Comparison of ENCODE assay signal across 20 cellular contexts in the genomic region with DNA sequence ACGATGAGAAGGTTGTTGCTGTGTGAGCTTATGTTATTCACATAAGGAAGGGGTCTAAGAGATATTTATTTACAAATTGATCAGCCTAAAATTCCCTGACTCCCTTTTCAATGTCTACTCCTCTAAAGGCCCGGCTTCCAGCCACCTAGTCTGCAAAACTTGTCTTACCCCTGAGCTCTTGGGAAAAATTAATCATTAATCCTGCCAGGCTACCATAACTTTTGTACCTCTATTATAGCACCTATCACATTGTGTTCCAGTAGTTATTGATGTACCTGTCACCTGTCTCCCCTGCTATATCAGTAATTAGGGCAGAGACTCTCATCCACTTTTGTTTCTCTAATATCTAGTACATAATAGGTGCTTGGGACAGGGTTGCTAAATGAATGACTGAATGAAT. TPM values are rescaled to one million over a fixed set of nuclear protein-coding genes. Genes with fewer than 3 reads are reported as not detected.
DNase-seq lines count a peak whose midpoint lies in the region; ATAC-seq, FAIRE-seq and TF ChIP-seq lines count a peak whose summit lies in the region.
"Had no signal": no experiment of that assay in that cellular context is flagged by ENCODE, and none has a peak within 500 bp of the region (broad histone marks: within the 10 kb centered on the region; RNA-seq: fewer than 3 reads in every experiment).

No MANE protein-coding gene starts in this region.

- 21 to 24% methylated on average over 2 of the region's 2 CpGs for WGBS in body of pancreas, 2 donors
- 20 to 23% methylated on average over 2 of the region's 2 CpGs for WGBS in pancreas, 2 donors

- H3K27ac Mint-ChIP-seq in natural killer cell treated with Interleukin-12 subunit alpha and Interleukin-12 subunit beta and Interleukin-15 and Interleukin-18, amount 100 ng/mL, for 72 hours: no peak overlapping the region
- H3K27ac Mint-ChIP-seq: B cell; CD4-positive, CD25-positive, alpha-beta regulatory T cell; CD8-positive, alpha-beta T cell; GM23338 had no signal

- peak; percentile 46 for DNase-seq in DMS53 (lab: John Stamatoyannopoulos, UW)
- no peak for DNase-seq in body of pancreas
- DNase-seq in pancreas: no peak
- DNase-seq in NCI-H1417 (lab: John Stamatoyannopoulos, UW): no peak
- DNase-seq in natural killer cell treated with Interleukin-12 subunit alpha and Interleukin-12 subunit beta and Interleukin-15 and Interleukin-18, amount 100 ng/mL, for 72 hours (ENCODE audit: low spot score): no peak
- DNase-seq: Caco-2; CD4-positive, CD25-positive, alpha-beta regulatory T cell; CD8-positive, alpha-beta T cell; DMS153; GF-D8; H9 had no signal

- FAIRE-seq in pancreas (lab: Jason Lieb, UNC): no peak
- FAIRE-seq: A204.1, GM12891, GM18507 had no signal

- no peaks in the 10 kb centered on the region for H3K9me3 Mint-ChIP-seq in natural killer cell treated with Interleukin-12 subunit alpha and Interleukin-12 subunit beta and Interleukin-15 and Interleukin-18, amount 100 ng/mL, for 72 hours
- H3K9me3 Mint-ChIP-seq: CD8-positive, alpha-beta T cell; GM23338; H9 had no signal

- H3K27ac ChIP-seq in body of pancreas (peak overlapping the region in 1 of 4 donors; percentile 0), pancreas (no peak overlapping the region)
- H3K27ac ChIP-seq: BLaER1, C4-2B had no signal

- peak; percentile 62 for ATAC-seq in body of pancreas
- ATAC-seq in pancreas: peak in 3 of 4 donors; percentile 38 to 67 (median 55)
- no peak for ATAC-seq in GM18517 (IDR thresholded peaks at IDR 0.05; ENCODE audit: unreplicated experiment)
- no peak for ATAC-seq in natural killer cell treated with Interleukin-12 subunit alpha and Interleukin-12 subunit beta and Interleukin-15 and Interleukin-18, amount 100 ng/mL, for 72 hours
- ATAC-seq: CD8-positive, alpha-beta T cell; GM23338; HCT116 had no signal

- H3K4me1 ChIP-seq in body of pancreas (peaks cover 20% of the 10 kb centered on the region), pancreas (peaks cover 0 to 7% (median 0%) of the 10 kb centered on the region in 3 donors)
- H3K4me1 ChIP-seq: BLaER1 had no signal

- H3K36me3 Mint-ChIP-seq in natural killer cell treated with Interleukin-12 subunit alpha and Interleukin-12 subunit beta and Interleukin-15 and Interleukin-18, amount 100 ng/mL, for 72 hours: no peaks in the 10 kb centered on the region
- H3K36me3 Mint-ChIP-seq: CD4-positive, CD25-positive, alpha-beta regulatory T cell; CD8-positive, alpha-beta T cell had no signal

- H3K4me1 Mint-ChIP-seq in natural killer cell treated with Interleukin-12 subunit alpha and Interleukin-12 subunit beta and Interleukin-15 and Interleukin-18, amount 100 ng/mL, for 72 hours (ENCODE audit: low read depth in 2 of 2): no peaks in the 10 kb centered on the region
- H3K4me1 Mint-ChIP-seq: B cell, GM23338, H9 had no signal

- no peaks in the 10 kb centered on the region for H3K27me3 Mint-ChIP-seq in natural killer cell treated with Interleukin-12 subunit alpha and Interleukin-12 subunit beta and Interleukin-15 and Interleukin-18, amount 100 ng/mL, for 72 hours
- H3K27me3 Mint-ChIP-seq: CD4-positive, CD25-positive, alpha-beta regulatory T cell had no signal

- no peaks in the 10 kb centered on the region for H3K27me3 ChIP-seq in body of pancreas
- H3K27me3 ChIP-seq in pancreas: no peaks in the 10 kb centered on the region
- H3K27me3 ChIP-seq: BLaER1 had no signal

- H3K36me3 ChIP-seq in body of pancreas (replicated peaks in 1 of 2; ENCODE audit: insufficient read depth in 1 of 2, low read depth in 2 of 2) (no peaks in the 10 kb centered on the region), pancreas (no peaks in the 10 kb centered on the region)
- H3K36me3 ChIP-seq: BLaER1 had no signal

- no peak for TF ChIP-seq POLR2A in body of pancreas (IDR thresholded peaks at IDR 0.05)

- TF ChIP-seq CTCF in body of pancreas (IDR thresholded peaks at IDR 0.05) (no peak), pancreas (IDR thresholded peaks at IDR 0.05) (no peak)

- no peaks in the 10 kb centered on the region for H3K9me3 ChIP-seq in body of pancreas
- no peaks in the 10 kb centered on the region for H3K9me3 ChIP-seq in pancreas
- H3K9me3 ChIP-seq: BLaER1, Caco-2 had no signal

- H3K4me3 ChIP-seq in body of pancreas (no peak overlapping the region), pancreas (no peak overlapping the region)
- H3K4me3 ChIP-seq: BLaER1, GM23338 had no signal

- intact Hi-C loops in body of pancreas (cut with DNase I): no loop called here
- intact Hi-C loops in pancreas (cut with DNase I): no loop called here

- no peak overlapping the region for H3K4me3 Mint-ChIP-seq in natural killer cell treated with Interleukin-12 subunit alpha and Interleukin-12 subunit beta and Interleukin-15 and Interleukin-18, amount 100 ng/mL, for 72 hours
- H3K4me3 Mint-ChIP-seq: B cell; CD4-positive, CD25-positive, alpha-beta regulatory T cell; CD8-positive, alpha-beta T cell; GM23338; H9 had no signal

RNA-seq across cellular contexts. Expression of gene FRS2, which starts 29.3 kb away (rescaled TPM):
- 10 to 100 TPM in 1 of 2 donors, 1 to 10 TPM in 1; 4.9 to 14.3 TPM for total RNA-seq in body of pancreas
- total RNA-seq in pancreas: 10 to 100 TPM in 5 of 6 donors, 1 to 10 TPM in 1; 7.9 to 23.2 (median 13.1) TPM
- 1 to 10 TPM; 2.5 to 5.3 TPM for polyA plus RNA-seq in pancreas
- 10 to 100 TPM; 15.2 to 17.6 TPM for total RNA-seq in natural killer cell treated with Interleukin-12 subunit alpha and Interleukin-12 subunit beta and Interleukin-15 and Interleukin-18, amount 100 ng/mL, for 72 hours

Comparison
In these comparisons a context has a peak if more than half of its experiments do, and no peak if none do; other contexts are left out.
1. ATAC-seq: peak in body of pancreas (single experiment) and pancreas (3 of 4); none in GM18517 (single experiment) and natural killer cell treated with Interleukin-12 subunit alpha and Interleukin-12 subunit beta and Interleukin-15 and Interleukin-18, amount 100 ng/mL, for 72 hours (0 of 2).